ENCODE assay signal across 15 cellular contexts in genomic region chr16:77833906-77834599, GRCh38. TPM values are rescaled to one million over a fixed set of nuclear protein-coding genes. Genes with fewer than 3 reads are reported as not detected.
A peak's percentile ranks its signal among the peaks of the same experiment; 100 is the strongest.
DNase-seq lines count a peak whose midpoint lies in the region; ATAC-seq and TF ChIP-seq lines count a peak whose summit lies in the region.
"Had no signal": no experiment of that assay in that cellular context is flagged by ENCODE, and none has a peak within 500 bp of the region (broad histone marks: within the 10 kb centered on the region; RNA-seq: fewer than 3 reads in every experiment).

No MANE protein-coding gene starts in this region.

- peaks cover 22% of the 10 kb centered on the region for H3K4me1 ChIP-seq in GM23338 (ENCODE audit: insufficient read depth)

- no peak overlapping the region for H3K4me3 Mint-ChIP-seq in GM23338
- H3K4me3 Mint-ChIP-seq: stimulated activated naive CD8-positive, alpha-beta T cell treated with anti-CD3 and anti-CD28 coated beads, Interleukin-15, Interleukin-2, amounts not matched to agents 100 ng/mL and 50 ng/mL, for 24 hours had no signal

- H3K36me3 Mint-ChIP-seq in GM23338 (ENCODE audit: low read depth), result peaks cover 12% of the 10 kb centered on the region

- TF ChIP-seq CTCF in GM23338 (conservative IDR thresholded peaks at IDR 0.05; ENCODE audit: low read depth in 2 of 2), result no peak
- no peak for TF ChIP-seq CTCF in fibroblast of villous mesenchyme (IDR thresholded peaks at IDR 0.05; ENCODE audit: insufficient read depth, low read depth, low read length)

- no peaks in the 10 kb centered on the region for H4K20me1 ChIP-seq in GM23338 (replicated peaks; ENCODE audit: insufficient read depth)

- no peaks in the 10 kb centered on the region for H3K27me3 ChIP-seq in GM23338 (ENCODE audit: insufficient read depth)

- peaks cover 30% of the 10 kb centered on the region for H3K4me1 Mint-ChIP-seq in GM23338

- H3K79me2 ChIP-seq in GM23338 (replicated peaks; ENCODE audit: insufficient read depth), result no peaks in the 10 kb centered on the region

- no peaks in the 10 kb centered on the region; the same call in 1 of the 2 replicates for H3K36me3 ChIP-seq in GM23338 (ENCODE audit: insufficient read depth)
- H3K36me3 ChIP-seq: WERI-Rb-1 had no signal

- no peak overlapping the region for H3K4me3 ChIP-seq in GM23338
- no peak overlapping the region for H3K4me3 ChIP-seq in fibroblast of villous mesenchyme (ENCODE audit: low read depth, low read length)

- H3K27ac Mint-ChIP-seq in GM23338, result peak overlapping the region; percentile 30
- H3K27ac Mint-ChIP-seq: stimulated activated naive CD8-positive, alpha-beta T cell treated with anti-CD3 and anti-CD28 coated beads, Interleukin-15, Interleukin-2, amounts not matched to agents 100 ng/mL and 50 ng/mL, for 24 hours had no signal

- H3F3A ChIP-seq in GM23338 (replicated peaks; ENCODE audit: low read depth), result peaks cover 6% of the 10 kb centered on the region; the same call in 1 of the 2 replicates

- DNase-seq in GM23338 (ENCODE audit: low spot score) (peak; percentile 75), fibroblast of villous mesenchyme (ENCODE audit: low read depth) (peak; percentile 74), pons (ENCODE audit: low spot score) (peak; percentile 45), DMS53 treated with DMSO at 0.1 percent for 48 hours (lab: John Stamatoyannopoulos, UW; ENCODE audit: unreplicated experiment) (no peak), caudate nucleus (lab: John Stamatoyannopoulos, UW) (no peak)
- DNase-seq: activated gamma-delta T cell; DND-41; NCI-H82; stimulated activated CD4-positive, alpha-beta T cell treated with anti-CD3 and anti-CD28 coated beads, Interleukin-12 subunit alpha, Interleukin-12 subunit beta, amount 100 ng/mL, for 4 hours; WERI-Rb-1 had no signal

- ATAC-seq in GM23338 (peak; percentile 82), SK-N-SH treated with all-trans-retinoic acid at 6 μM for 48 hours (peak; percentile 85), GM21717 (IDR thresholded peaks at IDR 0.05; ENCODE audit: unreplicated experiment) (no peak), GM21723 (IDR thresholded peaks at IDR 0.05; ENCODE audit: unreplicated experiment) (no peak)

- no peak overlapping the region for H2AFZ ChIP-seq in GM23338

- H3K27ac ChIP-seq in GM23338 (ENCODE audit: low read depth), result peak overlapping the region; percentile 95
- H3K27ac ChIP-seq in caudate nucleus (ENCODE audit: low read depth, low read length), result no peak overlapping the region
- H3K27ac ChIP-seq: KMS-11, WERI-Rb-1 had no signal

- H3K27me3 Mint-ChIP-seq in GM23338 (ENCODE audit: insufficient read depth, low read depth, poor library complexity), result peaks cover 8% of the 10 kb centered on the region

- H3K9me2 ChIP-seq in GM23338 (ENCODE audit: insufficient read depth), result peaks cover 11% of the 10 kb centered on the region

- H3K4me2 ChIP-seq in GM23338, result peak overlapping the region; percentile 21; the same call in 1 of the 2 replicates
- H3K4me2 ChIP-seq: KMS-11 had no signal

- H3K9me3 Mint-ChIP-seq in GM23338, result no peaks in the 10 kb centered on the region
- H3K9me3 Mint-ChIP-seq: stimulated activated naive CD8-positive, alpha-beta T cell treated with anti-CD3 and anti-CD28 coated beads, Interleukin-15, Interleukin-2, amounts not matched to agents 100 ng/mL and 50 ng/mL, for 24 hours had no signal

TF ChIP-seq in SK-N-SH treated with all-trans-retinoic acid at 6 μM for 48 hours, 23 proteins besides CTCF, POLR2A, EP300 and RAD21:
- TF ChIP-seq ZFP3 (CRISPR knock-in tag; IDR thresholded peaks at IDR 0.05), result 0 out of 2 replicates have a peak, but pooled peaks have one; percentile 10
- TF ChIP-seq CREB5 (CRISPR knock-in tag; IDR thresholded peaks at IDR 0.05; ENCODE audit: low read depth), result no peak
- no peak for TF ChIP-seq ZC3H10 (CRISPR knock-in tag; IDR thresholded peaks at IDR 0.05)
- TF ChIP-seq PPARA (CRISPR knock-in tag; IDR thresholded peaks at IDR 0.05; ENCODE audit: borderline replicate concordance), result no peak

RNA-seq across cellular contexts. Expression of gene VAT1L, which starts 45.7 kb away (rescaled TPM):
- total RNA-seq in GM23338 (2014; rRNA removed; shearing (Covaris generic)), result 22.0 and 24.4 TPM in 2 replicates
- polyA plus RNA-seq in GM23338 (2016; fragmentation: Nextera tagmentation; extraction: Ambion mirVana), result 8.2 and 11.0 TPM in 2 replicates
- total RNA-seq in fibroblast of villous mesenchyme, result 37.6 and 59.3 TPM in 2 replicates

Comparison
In these comparisons a context has a peak if more than half of its experiments do, and no peak if none do; other contexts are left out.
1. ATAC-seq: peak in GM23338 (single experiment) and SK-N-SH treated with all-trans-retinoic acid at 6 μM for 48 hours (single experiment); none in GM21717 (single experiment) and GM21723 (single experiment).
2. DNase-seq: peak in GM23338 (single experiment), fibroblast of villous mesenchyme (single experiment) and pons (single experiment); none in DMS53 treated with DMSO at 0.1 percent for 48 hours (single experiment) and caudate nucleus (0 of 61).